In genomic region chr20:3821996-3822395, GRCh38 we compare ENCODE assay signal across 14 cellular contexts. TPM values are rescaled to one million over a fixed set of nuclear protein-coding genes. Genes with fewer than 3 reads are reported as not detected.
A peak's percentile ranks its signal among the peaks of the same experiment; 100 is the strongest.
DNase-seq lines count a peak whose midpoint lies in the region; ATAC-seq, FAIRE-seq and TF ChIP-seq lines count a peak whose summit lies in the region.
"Had no signal": no experiment of that assay in that cellular context is flagged by ENCODE, and none has a peak within 500 bp of the region (broad histone marks: within the 10 kb centered on the region; RNA-seq: fewer than 3 reads in every experiment).

No MANE protein-coding gene starts in this region.

- peak overlapping the region in 1 of 2 experiments; percentile 84; a peak in 1 of 4 replicates for H3K4me3 ChIP-seq in SK-N-SH (ENCODE audit: low read depth in 2 of 2, low read length in 1 of 2)

- H3K4me3 Mint-ChIP-seq in H9: peak overlapping the region; percentile 82 to 85; a peak in 4 of 5 replicates
- H3K4me3 Mint-ChIP-seq in activated naive CD8-positive, alpha-beta T cell treated with anti-CD3 and anti-CD28 coated beads, Interleukin-2, amount 10 ng/mL, durations not matched to agents 7 days and 5 days: peak overlapping the region; percentile 86
- peak overlapping the region; percentile 97 for H3K4me3 Mint-ChIP-seq in neural crest cell

- 93% methylated on average over 14 of the region's 14 CpGs for WGBS in SK-N-SH (ENCODE audit: low lambda C conversion rate)
- no CpG with 5 or more reads among the region's 14 CpGs for WGBS in H9 (ENCODE audit: extremely low coverage, insufficient read length, low lambda C conversion rate)

- H3K14ac ChIP-seq in H9 (ENCODE audit: insufficient read depth, low read length): no peak overlapping the region

- no peak overlapping the region for H3K27ac ChIP-seq in SK-N-SH (ENCODE audit: low read depth in 2 of 2, low read length in 1 of 2)
- no peak overlapping the region for H3K27ac ChIP-seq in H9 (ENCODE audit: insufficient read length, low read depth, low read length)

- no peak overlapping the region for H3K56ac ChIP-seq in H9 (ENCODE audit: insufficient read length, low read depth, low read length)

- H3K9ac ChIP-seq in SK-N-SH: no peak overlapping the region
- H3K9ac ChIP-seq in H9 (ENCODE audit: extremely low read depth, insufficient read length, low read length): no peak overlapping the region

- no peaks in the 10 kb centered on the region for H3F3A ChIP-seq in SK-N-SH (replicated peaks; ENCODE audit: insufficient read depth)

- H3K4me2 ChIP-seq in SK-N-SH (0 out of 2 replicates have a peak overlapping the region, but pooled peaks have one; percentile 91), H9 (ENCODE audit: insufficient read depth, insufficient read length, low read length) (no peak overlapping the region)

- H3K18ac ChIP-seq in H9 (ENCODE audit: insufficient read length, low read depth, low read length): no peak overlapping the region

- H2BK120ac ChIP-seq in H9 (ENCODE audit: low read depth, low read length, poor library complexity, severe bottlenecking): no peak overlapping the region

- H2BK5ac ChIP-seq in H9 (ENCODE audit: insufficient read length, low read length): no peak overlapping the region

- no peak overlapping the region for H4K5ac ChIP-seq in H9 (ENCODE audit: insufficient read length, low read depth, low read length)

- 0 out of 2 replicates have a peak overlapping the region, but pooled peaks have one; percentile 19 for H2BK15ac ChIP-seq in H9 (ENCODE audit: low read depth, low read length)

- H3K79me2 ChIP-seq in SK-N-SH (ENCODE audit: insufficient read depth): peaks cover 17% of the 10 kb centered on the region
- H3K79me2 ChIP-seq in H9 (ENCODE audit: insufficient read depth, low read length): no peaks in the 10 kb centered on the region

- H3K4me1 Mint-ChIP-seq in H9 (peaks cover 12 to 19% of the 10 kb centered on the region in 2 experiments), neural crest cell (peaks cover 17% of the 10 kb centered on the region)
- H3K4me1 Mint-ChIP-seq in activated naive CD8-positive, alpha-beta T cell treated with anti-CD3 and anti-CD28 coated beads, Interleukin-2, amount 10 ng/mL, durations not matched to agents 7 days and 5 days: peaks cover 27% of the 10 kb centered on the region

- H3K27me3 Mint-ChIP-seq in H9 (ENCODE audit: low read depth) (no peaks in the 10 kb centered on the region), neural crest cell (ENCODE audit: low read depth) (no peaks in the 10 kb centered on the region)
- no peaks in the 10 kb centered on the region for H3K27me3 Mint-ChIP-seq in activated naive CD8-positive, alpha-beta T cell treated with anti-CD3 and anti-CD28 coated beads, Interleukin-2, amount 10 ng/mL, durations not matched to agents 7 days and 5 days

- H3K79me1 ChIP-seq in H9 (ENCODE audit: insufficient read depth, low read depth, low read length, poor library complexity, severe bottlenecking): no peaks in the 10 kb centered on the region

- no peak for ATAC-seq in SK-N-SH treated with all-trans-retinoic acid at 6 μM for 48 hours
- no peak for ATAC-seq in activated naive CD8-positive, alpha-beta T cell treated with anti-CD3 and anti-CD28 coated beads, Interleukin-2, amount 10 ng/mL, durations not matched to agents 7 days and 5 days (ENCODE audit: low read depth)
- no peak for ATAC-seq in HG02642 (IDR thresholded peaks at IDR 0.05; ENCODE audit: poor library complexity, unreplicated experiment)
- ATAC-seq: left lung had no signal

- H3K9me3 ChIP-seq in SK-N-SH (no peaks in the 10 kb centered on the region), H9 (ENCODE audit: control insufficient read depth, low read depth, low read length) (no peaks in the 10 kb centered on the region)
- H3K9me3 ChIP-seq: colonic mucosa, esophagus muscularis mucosa, left lung, thyroid gland had no signal

- no peak for TF ChIP-seq EP300 in SK-N-SH (IDR thresholded peaks at IDR 0.05; ENCODE audit: borderline replicate concordance in 1 of 2, low read depth in 1 of 2, low read length in 1 of 2)

- no peak for DNase-seq in SK-N-SH
- DNase-seq in H9: no peak
- no peak for DNase-seq in activated naive CD8-positive, alpha-beta T cell treated with anti-CD3 and anti-CD28 coated beads, Interleukin-2, amount 10 ng/mL, durations not matched to agents 7 days and 5 days
- DNase-seq in neural crest cell (ENCODE audit: low read depth, low spot score): no peak
- DNase-seq in DMS 273 treated with DMSO at 0.1 percent for 48 hours (lab: John Stamatoyannopoulos, UW): no peak
- DNase-seq in urothelium cell line (ENCODE audit: low spot score): no peak
- DNase-seq: activated CD4-positive, alpha-beta T cell treated with anti-CD3 and anti-CD28 coated beads for 4 hours; colonic mucosa; hippocampal formation; left lung; thyroid gland had no signal

- FAIRE-seq in urothelium cell line (lab: Jason Lieb, UNC): no peak

- H3K27me3 ChIP-seq in SK-N-SH (ENCODE audit: insufficient read depth): no peaks in the 10 kb centered on the region
- H3K27me3 ChIP-seq in H9 (ENCODE audit: insufficient read depth, low read length): no peaks in the 10 kb centered on the region
- H3K27me3 ChIP-seq: colonic mucosa, esophagus muscularis mucosa, left lung, thyroid gland had no signal

- H3K36me3 ChIP-seq in SK-N-SH (replicated peaks in 1 of 2; ENCODE audit: control insufficient read depth in 1 of 2, insufficient read depth in 2 of 2, low read length in 1 of 2): peaks cover 12 to 27% of the 10 kb centered on the region in 2 experiments

- H3T11ph ChIP-seq in H9 (ENCODE audit: low read length): no peak overlapping the region

- no peaks in the 10 kb centered on the region for H3K23me2 ChIP-seq in H9 (ENCODE audit: insufficient read length, low read depth, low read length, poor library complexity, severe bottlenecking)

- no peaks in the 10 kb centered on the region for H3K9me2 ChIP-seq in SK-N-SH

- no peak overlapping the region for H2BK20ac ChIP-seq in H9 (ENCODE audit: low read depth, low read length, poor library complexity, severe bottlenecking)

- H3K4ac ChIP-seq in H9 (ENCODE audit: low read depth, low read length): no peak overlapping the region

- H4K20me1 ChIP-seq in SK-N-SH (ENCODE audit: insufficient read depth): no peaks in the 10 kb centered on the region
- no peaks in the 10 kb centered on the region for H4K20me1 ChIP-seq in H9 (ENCODE audit: control insufficient read depth, insufficient read depth, insufficient read length)

- no peaks in the 10 kb centered on the region; a peak in 1 of 5 replicates for H3K9me3 Mint-ChIP-seq in H9
- H3K9me3 Mint-ChIP-seq in activated naive CD8-positive, alpha-beta T cell treated with anti-CD3 and anti-CD28 coated beads, Interleukin-2, amount 10 ng/mL, durations not matched to agents 7 days and 5 days: no peaks in the 10 kb centered on the region
- no peaks in the 10 kb centered on the region for H3K9me3 Mint-ChIP-seq in neural crest cell

- no peak for TF ChIP-seq RAD21 in SK-N-SH (IDR thresholded peaks at IDR 0.05; ENCODE audit: low read length)

- CTCF ChIA-PET in SK-N-SH (lab: Yijun Ruan, JAX): interaction anchor here (1.3 to 8.8 kb wide), 3 partner anchors 32 to 41 kb away, joined by 3 to 161 read pairs (median 33); partner anchors contain the start of genes CENPB and SPEF1

- H4K8ac ChIP-seq in H9 (replicated peaks; ENCODE audit: insufficient read length, low read depth, low read length): no peak overlapping the region

- H3K36me3 Mint-ChIP-seq in H9 (ENCODE audit: insufficient read depth in 1 of 3, low read depth in 3 of 3): peaks cover 0 to 2% (median 0%) of the 10 kb centered on the region in 3 experiments; a peak in 2 of 7 replicates
- H3K36me3 Mint-ChIP-seq in activated naive CD8-positive, alpha-beta T cell treated with anti-CD3 and anti-CD28 coated beads, Interleukin-2, amount 10 ng/mL, durations not matched to agents 7 days and 5 days: peaks cover 4% of the 10 kb centered on the region
- no peaks in the 10 kb centered on the region for H3K36me3 Mint-ChIP-seq in neural crest cell (ENCODE audit: low read depth)

- no peak overlapping the region for H2AK5ac ChIP-seq in H9 (ENCODE audit: insufficient read length, low read length)

- peaks cover 11 to 23% of the 10 kb centered on the region in 2 experiments; a peak in 2 of 4 replicates for H3K4me1 ChIP-seq in SK-N-SH (ENCODE audit: control insufficient read depth in 1 of 2, insufficient read depth in 2 of 2, low read depth in 1 of 2, low read length in 1 of 2)
- no peaks in the 10 kb centered on the region for H3K4me1 ChIP-seq in H9 (ENCODE audit: insufficient read depth, low read length)

- H4K91ac ChIP-seq in H9 (ENCODE audit: insufficient read length, low read depth, low read length): no peak overlapping the region

- POLR2A ChIA-PET in SK-N-SH (lab: Yijun Ruan, JAX): no interaction called here
- POLR2A ChIA-PET in activated naive CD8-positive, alpha-beta T cell treated with anti-CD3 and anti-CD28 coated beads, Interleukin-2, amount 10 ng/mL, durations not matched to agents 7 days and 5 days (lab: Charles Lee): interaction anchor here (2.2 to 4.0 kb wide), 3 partner anchors 16 to 54 kb away, joined by 13 to 52 read pairs (median 24); partner anchors contain the start of genes ADISSP and CENPB

- H3K27ac Mint-ChIP-seq in H9 (peak overlapping the region in 1 of 3 experiments; percentile 94; a peak in 1 of 7 replicates), neural crest cell (ENCODE audit: unreplicated experiment) (no peak overlapping the region)
- peak overlapping the region; percentile 98 for H3K27ac Mint-ChIP-seq in activated naive CD8-positive, alpha-beta T cell treated with anti-CD3 and anti-CD28 coated beads, Interleukin-2, amount 10 ng/mL, durations not matched to agents 7 days and 5 days

- TF ChIP-seq CTCF in SK-N-SH (IDR thresholded peaks at IDR 0.05) (no peak), H9 (conservative IDR thresholded peaks at IDR 0.05) (no peak), neural crest cell (conservative IDR thresholded peaks at IDR 0.05) (no peak)

- H2BK12ac ChIP-seq in H9 (ENCODE audit: insufficient read length, low read depth, low read length): no peak overlapping the region

- H3K23ac ChIP-seq in H9 (ENCODE audit: insufficient read length, low read depth, low read length): no peak overlapping the region

- H2AFZ ChIP-seq in SK-N-SH (ENCODE audit: low read depth): no peak overlapping the region
- no peak overlapping the region for H2AFZ ChIP-seq in H9 (ENCODE audit: low read length)

RNA-seq across cellular contexts. Expression of gene AP5S1, which starts 1.6 kb away (rescaled TPM):
- 8.6 and 10.3 TPM in 2 replicates for polyA plus RNA-seq in SK-N-SH (2012; rRNA removed)
- polyA plus RNA-seq in SK-N-SH (2012; cell fraction: cytosol; rRNA removed): 4.7 and 6.5 TPM in 2 replicates
- polyA plus RNA-seq in SK-N-SH (2012; cell fraction: nucleus; rRNA removed): 9.7 and 10.8 TPM in 2 replicates
- 3.9 and 4.1 TPM in 2 replicates for total RNA-seq in H9 (2021)
- total RNA-seq in activated naive CD8-positive, alpha-beta T cell treated with anti-CD3 and anti-CD28 coated beads, Interleukin-2, amount 10 ng/mL, durations not matched to agents 7 days and 5 days: 10 to 100 TPM; 11.1 to 12.5 TPM
- total RNA-seq in neural crest cell: 9.3 and 12.8 TPM in 2 replicates

RNA-seq across cellular contexts. Expression of gene MAVS, which starts 24.6 kb away (rescaled TPM):
- polyA plus RNA-seq in SK-N-SH (2012; rRNA removed): 9.1 and 10.5 TPM in 2 replicates
- polyA plus RNA-seq in SK-N-SH (2012; cell fraction: cytosol; rRNA removed): 5.1 and 6.6 TPM in 2 replicates
- 22.6 and 28.8 TPM in 2 replicates for polyA plus RNA-seq in SK-N-SH (2012; cell fraction: nucleus; rRNA removed)
- 24.2 and 24.3 TPM in 2 replicates for total RNA-seq in H9 (2021)
- total RNA-seq in activated naive CD8-positive, alpha-beta T cell treated with anti-CD3 and anti-CD28 coated beads, Interleukin-2, amount 10 ng/mL, durations not matched to agents 7 days and 5 days: 10 to 100 TPM; 36.3 to 36.8 TPM
- total RNA-seq in neural crest cell: 37.2 and 38.3 TPM in 2 replicates

RNA-seq across cellular contexts. Expression of gene CDC25B, which starts 25.9 kb away (rescaled TPM):
- polyA plus RNA-seq in SK-N-SH (2012; rRNA removed): 41.5 and 56.5 TPM in 2 replicates
- polyA plus RNA-seq in SK-N-SH (2012; cell fraction: cytosol; rRNA removed): 26.5 and 35.3 TPM in 2 replicates
- polyA plus RNA-seq in SK-N-SH (2012; cell fraction: nucleus; rRNA removed): 173 and 208 TPM in 2 replicates
- total RNA-seq in H9 (2021): 22.9 and 24.0 TPM in 2 replicates
- 100 to 1,000 TPM; 263 to 264 TPM for total RNA-seq in activated naive CD8-positive, alpha-beta T cell treated with anti-CD3 and anti-CD28 coated beads, Interleukin-2, amount 10 ng/mL, durations not matched to agents 7 days and 5 days
- total RNA-seq in neural crest cell: 46.5 and 47.5 TPM in 2 replicates

RNA-seq across cellular contexts. Expression of gene CENPB, which starts 35.5 kb away (rescaled TPM):
- 37.6 and 41.2 TPM in 2 replicates for polyA plus RNA-seq in SK-N-SH (2012; rRNA removed)
- polyA plus RNA-seq in SK-N-SH (2012; cell fraction: cytosol; rRNA removed): 29.8 and 39.9 TPM in 2 replicates
- 26.3 and 35.2 TPM in 2 replicates for polyA plus RNA-seq in SK-N-SH (2012; cell fraction: nucleus; rRNA removed)
- 63.1 and 64.0 TPM in 2 replicates for total RNA-seq in H9 (2021)
- total RNA-seq in activated naive CD8-positive, alpha-beta T cell treated with anti-CD3 and anti-CD28 coated beads, Interleukin-2, amount 10 ng/mL, durations not matched to agents 7 days and 5 days: 10 to 100 TPM; 63.3 to 65.7 TPM
- 82.1 and 83.6 TPM in 2 replicates for total RNA-seq in neural crest cell

RNA-seq across cellular contexts. Expression of gene SPEF1, which starts 40.7 kb away (rescaled TPM):
- 1.6 and 1.8 TPM in 2 replicates for polyA plus RNA-seq in SK-N-SH (2012; rRNA removed)
- polyA plus RNA-seq in SK-N-SH (2012; cell fraction: cytosol; rRNA removed): 1.1 and 1.4 TPM in 2 replicates
- polyA plus RNA-seq in SK-N-SH (2012; cell fraction: nucleus; rRNA removed): 4.5 and 5.8 TPM in 2 replicates
- total RNA-seq in H9 (2021) (0.22 and 0.24 TPM in 2 replicates), neural crest cell (0.54 and 0.55 TPM in 2 replicates)
- total RNA-seq in activated naive CD8-positive, alpha-beta T cell treated with anti-CD3 and anti-CD28 coated beads, Interleukin-2, amount 10 ng/mL, durations not matched to agents 7 days and 5 days: not detected
- total RNA-seq: colonic mucosa had no signal
